24 cellular contexts compared by ENCODE assay signal in the genomic region with DNA sequence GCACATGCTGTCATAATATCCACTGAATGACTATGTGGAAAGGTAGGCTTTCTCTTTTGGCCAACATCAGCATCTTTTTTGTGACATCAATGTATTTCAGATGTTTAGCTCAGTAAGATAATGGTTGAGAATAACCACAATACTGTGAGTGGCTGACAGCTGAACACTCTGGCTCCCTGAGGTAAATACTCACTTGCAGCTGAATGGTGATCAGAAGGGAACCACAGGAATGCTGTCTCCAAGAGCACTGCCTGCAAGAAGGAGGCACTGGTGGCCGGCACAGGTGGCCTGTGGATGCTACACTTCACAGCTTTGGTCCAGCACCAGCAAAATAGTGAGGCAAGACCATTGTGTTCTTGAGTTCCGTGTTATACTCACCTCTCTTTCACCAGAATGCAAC.
DNase-seq lines count a peak whose midpoint lies in the region; ATAC-seq and TF ChIP-seq lines count a peak whose summit lies in the region.
"Had no signal": no experiment of that assay in that cellular context is flagged by ENCODE, and none has a peak within 500 bp of the region (broad histone marks: within the 10 kb centered on the region; RNA-seq: fewer than 3 reads in every experiment).

No MANE protein-coding gene starts in this region.

- TF ChIP-seq CTCF in KMS-11 (conservative IDR thresholded peaks at IDR 0.05; ENCODE audit: low read depth, low read length) (no peak), endothelial cell (IDR thresholded peaks at IDR 0.05; ENCODE audit: unreplicated experiment) (no peak)

- DNase-seq in AG08395 (ENCODE audit: low spot score): peak; percentile 8
- DNase-seq in islet precursor cell: peak; percentile 82
- DNase-seq in endothelial cell (ENCODE audit: low spot score): no peak
- DNase-seq in NCI-H2081 treated with DMSO at 0.1 percent for 48 hours (lab: John Stamatoyannopoulos, UW): no peak
- DNase-seq: AML-193; CD4-positive, alpha-beta T cell; COR-L47; DMS53; EL; GDM1; KBM-7; NCI-H1092; NCI-H1417 treated with DMSO at 0.1 percent for 48 hours; NCI-H1694 treated with DMSO at 0.1 percent for 48 hours; NCI-H446 treated with DMSO at 0.1 percent for 48 hours; NCI-H526; PC-9; Right ventricle myocardium superior had no signal

- H3K79me2 ChIP-seq in KMS-11 (ENCODE audit: insufficient read depth, low read depth): no peaks in the 10 kb centered on the region

- H2AFZ ChIP-seq in KMS-11 (ENCODE audit: low read depth): no peak overlapping the region
- H2AFZ ChIP-seq: PC-9 had no signal

- peak overlapping the region; percentile 36; the same call in 1 of the 2 replicates for H3K27ac ChIP-seq in KMS-11
- H3K27ac ChIP-seq: BLaER1 treated with 17β-estradiol and CSF1 and Interleukin-3, amounts not matched to agents 10 nM and 100 nM; PC-9; SJSA1 had no signal

- no peaks in the 10 kb centered on the region for H3K27me3 Mint-ChIP-seq in endothelial cell (ENCODE audit: unreplicated experiment)
- H3K27me3 Mint-ChIP-seq: CD4-positive, alpha-beta T cell had no signal

- H3K4me3 Mint-ChIP-seq in endothelial cell (ENCODE audit: unreplicated experiment): no peak overlapping the region
- H3K4me3 Mint-ChIP-seq: CD4-positive, alpha-beta T cell had no signal

- H4K20me1 ChIP-seq in KMS-11 (ENCODE audit: insufficient read depth): no peaks in the 10 kb centered on the region

- no peaks in the 10 kb centered on the region for H3K27me3 ChIP-seq in KMS-11 (ENCODE audit: insufficient read depth, low read depth)
- H3K27me3 ChIP-seq: BLaER1 treated with 17β-estradiol and CSF1 and Interleukin-3, amounts not matched to agents 10 nM and 100 nM; SJSA1 had no signal

- H3K4me3 ChIP-seq in KMS-11 (IDR thresholded peaks at IDR 0.05; ENCODE audit: insufficient read depth, low read depth, low read length): no peak overlapping the region
- H3K4me3 ChIP-seq: BLaER1 treated with 17β-estradiol and CSF1 and Interleukin-3, amounts not matched to agents 10 nM and 100 nM; PC-9; SJSA1 had no signal

- no peak overlapping the region for H3K9ac ChIP-seq in KMS-11
- H3K9ac ChIP-seq: BLaER1 treated with 17β-estradiol and CSF1 and Interleukin-3, amounts not matched to agents 10 nM and 100 nM had no signal

- ATAC-seq in SK-N-SH treated with all-trans-retinoic acid at 6 μM for 48 hours: peak; percentile 31; the same call in 1 of the 3 replicates
- no peak for ATAC-seq in GM18909 (IDR thresholded peaks at IDR 0.05; ENCODE audit: poor library complexity, unreplicated experiment)
- no peak for ATAC-seq in HG02840 (IDR thresholded peaks at IDR 0.05; ENCODE audit: low FRiP score, unreplicated experiment)

- peaks cover 19% of the 10 kb centered on the region for H3K4me1 ChIP-seq in KMS-11 (ENCODE audit: low read depth, poor library complexity, severe bottlenecking)

- H3K27ac Mint-ChIP-seq in endothelial cell (ENCODE audit: unreplicated experiment): no peak overlapping the region
- H3K27ac Mint-ChIP-seq: CD4-positive, alpha-beta T cell had no signal

- no peaks in the 10 kb centered on the region for H3K36me3 ChIP-seq in KMS-11 (ENCODE audit: insufficient read depth)
- H3K36me3 ChIP-seq: BLaER1 treated with 17β-estradiol and CSF1 and Interleukin-3, amounts not matched to agents 10 nM and 100 nM; SJSA1 had no signal

- H3K4me1 Mint-ChIP-seq in endothelial cell (ENCODE audit: unreplicated experiment): no peaks in the 10 kb centered on the region

- H3K36me3 Mint-ChIP-seq in endothelial cell (ENCODE audit: low read depth, unreplicated experiment): no peaks in the 10 kb centered on the region

- H3K4me2 ChIP-seq in KMS-11: peak overlapping the region; percentile 0; the same call in 1 of the 2 replicates
- H3K4me2 ChIP-seq: BLaER1 treated with 17β-estradiol and CSF1 and Interleukin-3, amounts not matched to agents 10 nM and 100 nM; PC-9 had no signal

- no peaks in the 10 kb centered on the region for H3K9me3 Mint-ChIP-seq in endothelial cell (ENCODE audit: unreplicated experiment)
- H3K9me3 Mint-ChIP-seq: CD4-positive, alpha-beta T cell had no signal

TF ChIP-seq in SK-N-SH treated with all-trans-retinoic acid at 6 μM for 48 hours, 23 proteins besides CTCF, POLR2A, EP300 and RAD21:
- TF ChIP-seq ZNF70 (CRISPR knock-in tag; IDR thresholded peaks at IDR 0.05): no peak
- no peak for TF ChIP-seq GLIS3 (CRISPR knock-in tag; IDR thresholded peaks at IDR 0.05)
- no peak for TF ChIP-seq RARB (CRISPR knock-in tag; IDR thresholded peaks at IDR 0.05)
- TF ChIP-seq, protein P1, sequence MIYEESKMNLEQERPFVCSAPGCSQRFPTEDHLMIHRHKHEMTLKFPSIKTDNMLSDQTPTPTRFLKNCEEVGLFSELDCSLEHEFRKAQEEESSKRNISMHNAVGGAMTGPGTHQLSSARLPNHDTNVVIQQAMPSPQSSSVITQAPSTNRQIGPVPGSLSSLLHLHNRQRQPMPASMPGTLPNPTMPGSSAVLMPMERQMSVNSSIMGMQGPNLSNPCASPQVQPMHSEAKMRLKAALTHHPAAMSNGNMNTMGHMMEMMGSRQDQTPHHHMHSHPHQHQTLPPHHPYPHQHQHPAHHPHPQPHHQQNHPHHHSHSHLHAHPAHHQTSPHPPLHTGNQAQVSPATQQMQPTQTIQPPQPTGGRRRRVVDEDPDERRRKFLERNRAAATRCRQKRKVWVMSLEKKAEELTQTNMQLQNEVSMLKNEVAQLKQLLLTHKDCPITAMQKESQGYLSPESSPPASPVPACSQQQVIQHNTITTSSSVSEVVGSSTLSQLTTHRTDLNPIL (CRISPR knock-in tag; IDR thresholded peaks at IDR 0.05; ENCODE audit: low read depth): no peak

Comparison
In these comparisons a context has a peak if more than half of its experiments do, and no peak if none do; other contexts are left out.
1. DNase-seq: peak in AG08395 (single experiment) and islet precursor cell (single experiment); none in endothelial cell (single experiment) and NCI-H2081 treated with DMSO at 0.1 percent for 48 hours (single experiment).